In the genomic region with DNA sequence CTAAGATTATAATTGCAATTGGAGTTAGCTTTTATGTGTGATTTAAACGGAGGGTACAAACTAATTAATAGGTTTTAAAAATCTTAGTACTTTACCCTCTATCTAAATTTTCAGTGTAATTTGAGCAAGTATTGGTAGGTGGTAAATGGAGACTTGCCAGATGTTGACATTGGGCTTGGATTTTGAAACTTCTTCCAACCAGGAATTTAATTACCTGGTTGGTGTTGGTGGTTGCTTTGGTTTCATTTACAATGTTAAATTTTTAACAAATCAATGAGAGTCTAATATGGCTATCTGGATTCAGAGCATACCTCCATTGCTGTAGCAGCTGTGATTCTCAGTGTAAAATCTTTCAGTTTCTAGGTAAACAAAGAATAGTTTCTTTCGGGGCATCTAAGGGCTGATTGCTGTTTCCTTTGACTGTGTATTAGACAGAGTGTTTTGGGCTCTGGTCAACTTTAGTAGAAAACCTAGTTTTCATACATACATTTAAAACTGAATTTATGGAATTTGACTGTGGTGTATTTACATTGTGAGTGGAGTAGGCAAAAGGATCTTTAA, we compare ENCODE assay signal across 9 cellular contexts. TPM values are rescaled to one million over a fixed set of nuclear protein-coding genes. Genes with fewer than 3 reads are reported as not detected.
DNase-seq lines count a peak whose midpoint lies in the region; ATAC-seq and TF ChIP-seq lines count a peak whose summit lies in the region.
"Had no signal": no experiment of that assay in that cellular context is flagged by ENCODE, and none has a peak within 500 bp of the region (broad histone marks: within the 10 kb centered on the region; RNA-seq: fewer than 3 reads in every experiment).

No MANE protein-coding gene starts in this region.

- peaks cover 0 to 45% (median 20%) of the 10 kb centered on the region in 9 donors for H3K27me3 ChIP-seq in heart left ventricle
- no peaks in the 10 kb centered on the region for H3K27me3 ChIP-seq in Loucy (ENCODE audit: insufficient read depth, low read length, poor library complexity, severe bottlenecking)
- H3K27me3 ChIP-seq in iPS-15b (ENCODE audit: control insufficient read depth, insufficient read depth, low read length), result peaks cover 4% of the 10 kb centered on the region

- H3K27ac ChIP-seq in heart left ventricle, result peak overlapping the region in 2 of 12 donors; percentile 85 to 90
- H3K27ac ChIP-seq in RWPE1, result no peak overlapping the region
- H3K27ac ChIP-seq: BLaER1 had no signal

- intact Hi-C loops in heart left ventricle (cut with DNase I), result loop anchor here in 4 of 10 donors (5.0 to 10.0 kb wide), 4 partner anchors 145 to 165 kb away; no protein-coding TSS in a partner anchor
- intact Hi-C loops in Right ventricle myocardium inferior (cut with DNase I), result loop anchor here (5.0 to 10.0 kb wide), 2 partner anchors 98 to 145 kb away; no protein-coding TSS in a partner anchor

- DNase-seq in heart left ventricle (no peak), Right ventricle myocardium inferior (ENCODE audit: missing footprints) (no peak), type B pancreatic cell (ENCODE audit: extremely low spot score, unreplicated experiment) (no peak), COLO829 (ENCODE audit: low spot score) (no peak), RWPE1 (ENCODE audit: low spot score) (no peak)

- no peaks in the 10 kb centered on the region for H3K27me3 Mint-ChIP-seq in type B pancreatic cell

- ATAC-seq in heart left ventricle, result no peak
- no peak for ATAC-seq in Right ventricle myocardium inferior
- ATAC-seq in HG02884 (IDR thresholded peaks at IDR 0.05; ENCODE audit: unreplicated experiment), result no peak

- H4K20me1 ChIP-seq in Loucy (ENCODE audit: insufficient read depth, low read length, poor library complexity, severe bottlenecking), result no peaks in the 10 kb centered on the region

- CTCF ChIA-PET in RWPE1 (lab: Yijun Ruan, JAX), result interaction anchor here (0.6 to 0.7 kb wide), 2 partner anchors 12 to 78 kb away, joined by 3 to 4 read pairs; no protein-coding TSS in a partner anchor

- peaks cover 47% of the 10 kb centered on the region for H3K4me1 Mint-ChIP-seq in type B pancreatic cell (ENCODE audit: unreplicated experiment)

- H3K9ac ChIP-seq in Loucy (ENCODE audit: low read depth, low read length, poor library complexity, severe bottlenecking) (peak overlapping the region; percentile 74), iPS-15b (ENCODE audit: low read depth, low read length) (peak overlapping the region; percentile 83)
- H3K9ac ChIP-seq: BLaER1 had no signal

- no peaks in the 10 kb centered on the region for H3K9me3 ChIP-seq in heart left ventricle
- no peaks in the 10 kb centered on the region for H3K9me3 ChIP-seq in Loucy (ENCODE audit: insufficient read depth, low read depth, low read length)
- no peaks in the 10 kb centered on the region for H3K9me3 ChIP-seq in iPS-15b (ENCODE audit: control insufficient read depth, insufficient read depth, low read length)

- no peak for TF ChIP-seq POLR2A in heart left ventricle (IDR thresholded peaks at IDR 0.05)

- peak overlapping the region in 7 of 12 donors; percentile 60 to 74 (median 70) for H3K4me3 ChIP-seq in heart left ventricle
- H3K4me3 ChIP-seq in Loucy (ENCODE audit: low read length, poor library complexity, severe bottlenecking), result peak overlapping the region; percentile 77
- H3K4me3 ChIP-seq in iPS-15b (ENCODE audit: low read depth, low read length), result peak overlapping the region; percentile 78

- H3K36me3 ChIP-seq in heart left ventricle (no peaks in the 10 kb centered on the region), Loucy (ENCODE audit: insufficient read depth, low read length) (no peaks in the 10 kb centered on the region), iPS-15b (ENCODE audit: control insufficient read depth, insufficient read depth, low read length) (no peaks in the 10 kb centered on the region)
- H3K36me3 ChIP-seq: BLaER1 had no signal

- H2AFZ ChIP-seq in Loucy (ENCODE audit: low read length), result no peak overlapping the region

- peak overlapping the region; percentile 98 for H3K4me3 Mint-ChIP-seq in type B pancreatic cell

- H3K36me3 Mint-ChIP-seq in type B pancreatic cell, result peaks cover 33% of the 10 kb centered on the region

- H3K4me1 ChIP-seq in heart left ventricle (peaks cover 0 to 64% (median 2%) of the 10 kb centered on the region in 12 donors), Loucy (ENCODE audit: insufficient read depth, low read length, poor library complexity, severe bottlenecking) (peaks cover 22% of the 10 kb centered on the region), iPS-15b (ENCODE audit: control insufficient read depth, insufficient read depth, low read length) (peaks cover 4% of the 10 kb centered on the region)

- H3K27ac Mint-ChIP-seq in type B pancreatic cell, result peak overlapping the region; percentile 91

- H3F3A ChIP-seq in Loucy (ENCODE audit: low read depth), result no peaks in the 10 kb centered on the region

- H3K9me2 ChIP-seq in Loucy (replicated peaks; ENCODE audit: low read depth, low read length), result no peaks in the 10 kb centered on the region

- no peak for TF ChIP-seq CTCF in heart left ventricle (IDR thresholded peaks at IDR 0.05)
- TF ChIP-seq CTCF in Loucy (conservative IDR thresholded peaks at IDR 0.05; ENCODE audit: low read length), result no peak
- no peak for TF ChIP-seq CTCF in type B pancreatic cell (conservative IDR thresholded peaks at IDR 0.05)
- TF ChIP-seq CTCF in RWPE1 (conservative IDR thresholded peaks at IDR 0.05; ENCODE audit: low read depth), result no peak

- no peaks in the 10 kb centered on the region for H3K9me3 Mint-ChIP-seq in type B pancreatic cell

- POLR2A ChIA-PET in RWPE1 (lab: Yijun Ruan, JAX; ENCODE audit: low non-redundant PET), result no interaction called here

- H3K79me2 ChIP-seq in Loucy (ENCODE audit: insufficient read depth, low read length), result peaks cover 19% of the 10 kb centered on the region; the same call in 1 of the 2 replicates

- 55 to 67% (median 60%) methylated on average over 2 of the region's 2 CpGs for WGBS in heart left ventricle, 4 donors

- peak overlapping the region; percentile 68 for H3K4me2 ChIP-seq in Loucy (ENCODE audit: low read depth, low read length, poor library complexity, severe bottlenecking)

RNA-seq across cellular contexts. Expression of gene DAPK1, which starts 1.9 kb away (rescaled TPM):
- total RNA-seq in heart left ventricle, result 10 to 100 TPM in 2 of 9 donors, 1 to 10 TPM in 7; 1.5 to 52.5 (median 2.7) TPM
- polyA plus RNA-seq in heart left ventricle, result 1 to 10 TPM; 1.0 TPM
- 6.3 TPM for total RNA-seq in Right ventricle myocardium inferior
- 160 and 246 TPM in 2 replicates for total RNA-seq in type B pancreatic cell (ENCODE audit: low replicate concordance)
